ENCODE assay signal across 22 cellular contexts in the genomic region with DNA sequence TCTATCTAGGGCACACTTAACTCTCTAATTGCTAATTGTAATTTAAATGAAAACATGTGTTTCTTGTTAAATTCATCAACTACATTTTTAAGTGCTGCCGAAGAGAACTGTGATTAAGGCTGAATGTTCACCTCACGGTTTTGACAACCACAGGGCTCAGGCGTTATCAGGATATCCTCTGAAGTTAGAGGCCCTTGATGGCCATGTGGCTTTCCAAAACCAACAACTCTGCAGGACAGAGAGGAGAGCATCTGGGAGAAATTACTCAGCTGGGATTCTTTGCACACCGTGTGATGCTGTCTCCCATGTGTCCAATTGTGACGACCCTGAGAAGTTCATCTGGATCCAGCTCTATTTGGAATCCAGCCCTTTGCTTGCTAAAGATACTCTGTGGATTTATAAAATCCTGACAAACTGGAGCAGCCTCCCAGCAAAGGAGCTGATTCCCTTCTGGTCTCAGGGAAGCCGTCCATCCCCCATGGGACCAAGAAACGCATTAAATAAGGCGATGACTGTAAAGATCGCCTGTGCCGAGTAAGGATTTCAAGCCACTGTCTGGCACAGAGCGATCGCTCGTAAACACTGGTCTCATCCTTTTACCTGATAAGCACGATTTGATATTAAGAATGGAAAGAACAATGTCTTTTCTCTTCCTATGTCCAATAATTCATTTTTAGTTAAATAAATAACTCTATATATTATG.
DNase-seq lines count a peak whose midpoint lies in the region; ATAC-seq and TF ChIP-seq lines count a peak whose summit lies in the region.
"Had no signal": no experiment of that assay in that cellular context is flagged by ENCODE, and none has a peak within 500 bp of the region (broad histone marks: within the 10 kb centered on the region; RNA-seq: fewer than 3 reads in every experiment).

No MANE protein-coding gene starts in this region.

- H3K4me3 ChIP-seq in SK-N-MC, result peak overlapping the region; percentile 53
- H3K4me3 ChIP-seq in spleen, result no peak overlapping the region
- H3K4me3 ChIP-seq: sigmoid colon had no signal

- no peak overlapping the region for H3K4me3 Mint-ChIP-seq in glutamatergic neuron (ENCODE audit: unreplicated experiment)
- H3K4me3 Mint-ChIP-seq: naive B cell; stimulated activated naive CD8-positive, alpha-beta T cell treated with anti-CD3 and anti-CD28 coated beads, Interleukin-15, Interleukin-2, amounts not matched to agents 100 ng/mL and 50 ng/mL, for 24 hours; type B pancreatic cell had no signal

- WGBS in spleen, 5 donors, result 82 to 89% (median 87%) methylated on average over 14 of the region's 14 CpGs

- ATAC-seq in Right ventricle myocardium inferior (peak; percentile 44), GM21786 (IDR thresholded peaks at IDR 0.05; ENCODE audit: unreplicated experiment) (no peak)
- no peak for ATAC-seq in activated naive CD4-positive, alpha-beta T cell treated with anti-CD3 and anti-CD28 coated beads, Interleukin-2, amount 50 U/mL, for 72 hours

- DNase-seq in Right ventricle myocardium inferior (ENCODE audit: missing footprints) (no peak), cardiac septum (ENCODE audit: low spot score) (no peak), SK-N-MC (ENCODE audit: low read depth, low spot score) (no peak), glutamatergic neuron (peak; percentile 41), spleen (no peak), GM19240 (ENCODE audit: insufficient read length, low spot score) (no peak)
- DNase-seq in activated naive CD4-positive, alpha-beta T cell treated with anti-CD3 and anti-CD28 coated beads, Interleukin-2, amount 50 U/mL, for 72 hours (ENCODE audit: low spot score in 2 of 2), result no peak
- DNase-seq: activated CD4-positive, alpha-beta T cell treated with anti-CD3 and anti-CD28 coated beads, Interleukin-2, amount 50 U/mL, for 48 hours; activated T-cell treated with anti-CD3 and anti-CD28 coated beads for 4 hours; amygdala; hippocampal formation; KBM-7; naive B cell; NCI-H1930; sigmoid colon; stimulated activated CD4-positive, alpha-beta T cell treated with anti-CD3 and anti-CD28 coated beads, Interleukin-1b, Interleukin-23, amount 100 ng/mL, for 48 hours; T-helper 1 cell had no signal

- H3K9me3 Mint-ChIP-seq in glutamatergic neuron (ENCODE audit: unreplicated experiment), result peaks cover 1% of the 10 kb centered on the region
- peaks cover 0 to 3% of the 10 kb centered on the region in 2 donors for H3K9me3 Mint-ChIP-seq in activated naive CD4-positive, alpha-beta T cell treated with anti-CD3 and anti-CD28 coated beads, Interleukin-2, amount 50 U/mL, for 72 hours

- TF ChIP-seq CTCF in glutamatergic neuron (IDR thresholded peaks at IDR 0.05; ENCODE audit: partially characterized antibody, unreplicated experiment) (no peak), spleen (IDR thresholded peaks at IDR 0.05 in 8 of 11, conservative IDR thresholded peaks at IDR 0.05 in 3 of 11) (no peak)

- H3K4me1 ChIP-seq in spleen, result peaks cover 0 to 5% (median 0%) of the 10 kb centered on the region in 6 donors
- H3K4me1 ChIP-seq: parathyroid adenoma had no signal

- no peaks in the 10 kb centered on the region for H3K36me3 Mint-ChIP-seq in glutamatergic neuron (ENCODE audit: unreplicated experiment)
- peaks cover 0 to 6% of the 10 kb centered on the region in 2 donors for H3K36me3 Mint-ChIP-seq in activated naive CD4-positive, alpha-beta T cell treated with anti-CD3 and anti-CD28 coated beads, Interleukin-2, amount 50 U/mL, for 72 hours
- H3K36me3 Mint-ChIP-seq: type B pancreatic cell had no signal

- H3K9me3 ChIP-seq in SK-N-MC (ENCODE audit: low read depth, low read length) (no peaks in the 10 kb centered on the region), spleen (no peaks in the 10 kb centered on the region)
- H3K9me3 ChIP-seq: sigmoid colon had no signal

- intact Hi-C loops in Right ventricle myocardium inferior (cut with DNase I), result no loop called here
- intact Hi-C loops in cardiac septum (cut with DNase I), result no loop called here
- intact Hi-C loops in spleen (cut with DNase I; ENCODE audit: low total_unique reads), result no loop called here

- no peak overlapping the region for H3K27ac Mint-ChIP-seq in glutamatergic neuron (ENCODE audit: unreplicated experiment)
- H3K27ac Mint-ChIP-seq in activated naive CD4-positive, alpha-beta T cell treated with anti-CD3 and anti-CD28 coated beads, Interleukin-2, amount 50 U/mL, for 72 hours, result no peak overlapping the region
- H3K27ac Mint-ChIP-seq: stimulated activated naive CD8-positive, alpha-beta T cell treated with anti-CD3 and anti-CD28 coated beads, Interleukin-15, Interleukin-2, amounts not matched to agents 100 ng/mL and 50 ng/mL, for 24 hours; type B pancreatic cell had no signal

- H3K27ac ChIP-seq in SK-N-MC (peak overlapping the region; percentile 84), spleen (no peak overlapping the region)
- H3K27ac ChIP-seq: parathyroid adenoma, VCaP had no signal

- TF ChIP-seq POLR2A in spleen (IDR thresholded peaks at IDR 0.05), result no peak

- H3K36me3 ChIP-seq in SK-N-MC (ENCODE audit: insufficient read depth, low read length) (no peaks in the 10 kb centered on the region), spleen (no peaks in the 10 kb centered on the region)
- H3K36me3 ChIP-seq: sigmoid colon had no signal

- H3K27me3 Mint-ChIP-seq in glutamatergic neuron (ENCODE audit: unreplicated experiment), result peaks cover 5% of the 10 kb centered on the region
- H3K27me3 Mint-ChIP-seq: naive B cell; stimulated activated naive CD8-positive, alpha-beta T cell treated with anti-CD3 and anti-CD28 coated beads, Interleukin-15, Interleukin-2, amounts not matched to agents 100 ng/mL and 50 ng/mL, for 24 hours; type B pancreatic cell had no signal

- no peaks in the 10 kb centered on the region for H3K27me3 ChIP-seq in spleen (replicated peaks in 1 of 7)
- H3K27me3 ChIP-seq: sigmoid colon had no signal

- peaks cover 19% of the 10 kb centered on the region for H3K4me1 Mint-ChIP-seq in glutamatergic neuron (ENCODE audit: low read depth, unreplicated experiment)

- peak overlapping the region; percentile 12 for H3K9ac ChIP-seq in SK-N-MC (ENCODE audit: insufficient read length)
- H3K9ac ChIP-seq: parathyroid adenoma had no signal
